In the genomic region with DNA sequence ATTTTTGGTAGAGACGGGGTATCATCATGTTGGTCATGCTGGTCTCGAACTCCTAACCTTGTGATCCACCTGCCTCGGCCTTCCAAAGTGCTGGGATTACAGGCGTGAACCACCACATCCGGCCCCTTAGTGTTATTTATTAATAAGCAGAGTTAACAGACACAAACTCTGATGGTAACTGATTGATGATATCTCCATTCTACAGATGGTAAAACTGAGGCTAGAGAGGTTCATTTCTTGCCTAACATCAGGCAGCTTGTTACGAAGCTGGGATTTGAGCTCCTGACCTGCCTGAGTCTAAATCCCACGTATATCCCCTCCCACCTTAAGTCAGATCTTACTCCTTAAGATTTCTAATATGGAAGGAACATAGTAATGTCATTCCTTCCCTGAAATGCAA, we compare ENCODE assay signal across 37 cellular contexts.
"Had no signal": no experiment of that assay in that cellular context is flagged by ENCODE, and none has a peak within 500 bp of the region (broad histone marks: within the 10 kb centered on the region; RNA-seq: fewer than 3 reads in every experiment).

No MANE protein-coding gene starts in this region.

- H3K4me2 ChIP-seq: SK-N-SH had no signal

- H3K36me3 Mint-ChIP-seq: activated CD4-positive, alpha-beta memory T cell treated with anti-CD3 and anti-CD28 coated beads for 36 hours; activated naive CD4-positive, alpha-beta T cell treated with anti-CD3 and anti-CD28 coated beads, Interleukin-2, amount 50 U/mL, for 24 hours had no signal

- H3K27me3 Mint-ChIP-seq: activated B cell treated with CpG ODN at 0.5 μM for 24 hours; activated CD4-positive, alpha-beta memory T cell treated with anti-CD3 and anti-CD28 coated beads for 36 hours; activated naive CD4-positive, alpha-beta T cell treated with anti-CD3 and anti-CD28 coated beads, Interleukin-2, amount 50 U/mL, for 24 hours; activated naive CD8-positive, alpha-beta T cell treated with anti-CD3 and anti-CD28 coated beads, Interleukin-2, amount 10 ng/mL, durations not matched to agents 7 days and 5 days; activated T-helper 17 cell treated with anti-CD3 and anti-CD28 coated beads, Interleukin-2, amount 50 U/mL, for 72 hours; central memory CD8-positive, alpha-beta T cell had no signal

- H3K27me3 ChIP-seq: ascending aorta, cardiac muscle cell, Peyer's patch, SJSA1 had no signal

- H3K27ac ChIP-seq: ascending aorta, cardiac muscle cell, SJSA1, VCaP had no signal

- ATAC-seq: activated T-helper 17 cell treated with anti-CD3 and anti-CD28 coated beads, Interleukin-2, amount 50 U/mL, for 72 hours; PC-3 had no signal

- H3K27ac Mint-ChIP-seq: activated B cell treated with CpG ODN at 0.5 μM for 24 hours; activated CD4-positive, alpha-beta memory T cell treated with anti-CD3 and anti-CD28 coated beads for 36 hours; activated naive CD4-positive, alpha-beta T cell treated with anti-CD3 and anti-CD28 coated beads, Interleukin-2, amount 50 U/mL, for 24 hours; activated naive CD8-positive, alpha-beta T cell treated with anti-CD3 and anti-CD28 coated beads, Interleukin-2, amount 10 ng/mL, durations not matched to agents 7 days and 5 days; activated T-helper 17 cell treated with anti-CD3 and anti-CD28 coated beads, Interleukin-2, amount 50 U/mL, for 72 hours had no signal

- H3K4me3 ChIP-seq: ascending aorta, cardiac muscle cell, Peyer's patch, SJSA1 had no signal

- H3K9me3 Mint-ChIP-seq: activated B cell treated with CpG ODN at 0.5 μM for 24 hours; activated CD4-positive, alpha-beta memory T cell treated with anti-CD3 and anti-CD28 coated beads for 36 hours; activated naive CD4-positive, alpha-beta T cell treated with anti-CD3 and anti-CD28 coated beads, Interleukin-2, amount 50 U/mL, for 24 hours; activated naive CD8-positive, alpha-beta T cell treated with anti-CD3 and anti-CD28 coated beads, Interleukin-2, amount 10 ng/mL, durations not matched to agents 7 days and 5 days; activated T-helper 17 cell treated with anti-CD3 and anti-CD28 coated beads, Interleukin-2, amount 50 U/mL, for 72 hours; central memory CD8-positive, alpha-beta T cell had no signal

- DNase-seq: activated B cell treated with CpG ODN at 0.5 μM for 24 hours; activated CD4-positive, alpha-beta memory T cell treated with anti-CD3 and anti-CD28 coated beads for 36 hours; activated CD4-positive, alpha-beta T cell treated with anti-CD3 and anti-CD28 coated beads for 4 hours; activated CD4-positive, alpha-beta T cell treated with anti-CD3 and anti-CD28 coated beads, Interleukin-2, amount 50 U/mL, for 1 hour; activated CD4-positive, CD25-positive, alpha-beta regulatory T cell treated with anti-CD3 and anti-CD28 coated beads, Interleukin-2, amount 50 U/mL, for 72 hours; activated CD8-positive, alpha-beta memory T cell treated with anti-CD3 and anti-CD28 coated beads, Interleukin-2, amount 50 U/mL, for 4 hours; activated gamma-delta T cell; activated naive CD4-positive, alpha-beta T cell treated with Interleukin-2 at 50 U/mL for 16 hours; activated naive CD8-positive, alpha-beta T cell treated with anti-CD3 and anti-CD28 coated beads, Interleukin-2, amount 10 ng/mL, durations not matched to agents 7 days and 5 days; activated T-cell treated with anti-CD3 and anti-CD28 coated beads for 4 hours; activated T-cell treated with anti-CD3 and anti-CD28 coated beads, Interleukin-2, amount 50 U/mL, for 48 hours; amygdala; MM.1S; MV-4-11; NCI-H1092; NCI-H1436 treated with DMSO at 0.1 percent for 48 hours; NCI-H1694 treated with DMSO at 0.1 percent for 48 hours; NCI-H2029; NCI-H345; NCI-H524 treated with DMSO at 0.1 percent for 48 hours; NK-92 treated with Interleukin-12 subunit alpha and Interleukin-12 subunit beta, amount 100 ng/mL, for 24 hours; PC-3; Peyer's patch; RPMI8226; SHP77 treated with DMSO at 0.1 percent for 48 hours; SK-N-SH; SW 1271; T-helper 1 cell; T-helper 2 cell; T-helper 9 cell had no signal

- H3K4me3 Mint-ChIP-seq: activated B cell treated with CpG ODN at 0.5 μM for 24 hours; activated CD4-positive, alpha-beta memory T cell treated with anti-CD3 and anti-CD28 coated beads for 36 hours; activated naive CD4-positive, alpha-beta T cell treated with anti-CD3 and anti-CD28 coated beads, Interleukin-2, amount 50 U/mL, for 24 hours; activated naive CD8-positive, alpha-beta T cell treated with anti-CD3 and anti-CD28 coated beads, Interleukin-2, amount 10 ng/mL, durations not matched to agents 7 days and 5 days; activated T-helper 17 cell treated with anti-CD3 and anti-CD28 coated beads, Interleukin-2, amount 50 U/mL, for 72 hours; central memory CD8-positive, alpha-beta T cell had no signal

- H3K9me3 ChIP-seq: ascending aorta, Peyer's patch, SJSA1, SK-N-SH had no signal

- H3K36me3 ChIP-seq: ascending aorta, cardiac muscle cell, Peyer's patch, SJSA1 had no signal

- H3K9me2 ChIP-seq: SK-N-SH had no signal
